ENCODE assay signal across 8 cellular contexts in the genomic region with DNA sequence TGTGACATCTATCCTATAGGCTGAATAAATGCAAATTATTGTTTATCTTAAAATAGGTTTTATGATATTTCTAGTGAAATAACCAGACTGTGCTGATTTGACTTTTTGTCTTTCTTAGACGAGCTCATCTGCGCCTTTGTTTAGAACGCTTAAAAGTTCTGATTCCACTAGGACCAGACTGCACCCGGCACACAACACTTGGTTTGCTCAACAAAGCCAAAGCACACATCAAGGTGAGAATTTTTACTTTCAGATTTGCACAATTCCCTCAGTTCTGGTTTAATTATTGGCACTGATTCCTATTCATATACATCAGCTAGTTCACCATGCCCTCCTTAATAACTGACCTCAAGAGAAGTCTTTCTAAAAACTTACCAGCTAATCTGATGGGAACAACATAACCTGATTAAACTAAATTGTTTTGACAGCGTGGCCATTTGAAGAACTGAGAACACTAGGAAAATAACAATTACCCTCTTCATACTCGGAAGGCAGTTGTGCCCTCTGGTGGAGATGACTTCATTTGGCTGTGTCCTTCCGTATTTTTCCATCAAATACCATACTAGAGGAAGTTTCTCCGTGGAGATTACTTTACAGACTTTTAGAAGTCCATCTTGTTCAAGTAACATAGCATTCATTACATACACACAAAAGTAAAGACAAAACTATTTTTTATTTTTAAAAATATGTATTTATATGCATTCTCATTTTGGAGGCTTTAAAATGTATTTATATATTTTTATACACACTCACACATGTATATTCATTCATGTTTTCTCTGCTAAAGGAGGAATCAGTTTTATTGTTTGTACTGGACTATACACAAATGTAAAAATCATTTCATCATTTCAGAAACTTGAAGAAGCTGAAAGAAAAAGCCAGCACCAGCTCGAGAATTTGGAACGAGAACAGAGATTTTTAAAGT. TPM values are rescaled to one million over a fixed set of nuclear protein-coding genes. Genes with fewer than 3 reads are reported as not detected.
A peak's percentile ranks its signal among the peaks of the same experiment; 100 is the strongest.
DNase-seq lines count a peak whose midpoint lies in the region; ATAC-seq and TF ChIP-seq lines count a peak whose summit lies in the region.

No MANE protein-coding gene starts in this region.

- no peaks in the 10 kb centered on the region for H3K79me2 ChIP-seq in H9 (ENCODE audit: insufficient read depth, low read length)

- no peak overlapping the region for H3K4ac ChIP-seq in H9 (ENCODE audit: low read depth, low read length)

- H2BK20ac ChIP-seq in H9 (ENCODE audit: low read depth, low read length, poor library complexity, severe bottlenecking) = no peak overlapping the region

- no peak for ATAC-seq in HG02623 (IDR thresholded peaks at IDR 0.05; ENCODE audit: unreplicated experiment)

- H2BK15ac ChIP-seq in H9 (ENCODE audit: low read depth, low read length) = no peak overlapping the region

- no peak for TF ChIP-seq POLR2A in esophagus squamous epithelium (IDR thresholded peaks at IDR 0.05)
- no peak for TF ChIP-seq POLR2A in vagina (IDR thresholded peaks at IDR 0.05)

- no CpG with 5 or more reads among the region's 10 CpGs for WGBS in H9 (ENCODE audit: extremely low coverage, insufficient read length, low lambda C conversion rate)
- 40 to 44% methylated on average over 10 of the region's 10 CpGs for WGBS in esophagus squamous epithelium, 2 donors

- no peaks in the 10 kb centered on the region for H3K27me3 ChIP-seq in Caco-2 (replicated peaks; ENCODE audit: control insufficient read depth, insufficient read depth, low read length)
- H3K27me3 ChIP-seq in H9 (ENCODE audit: insufficient read depth, low read length) = no peaks in the 10 kb centered on the region
- H3K27me3 ChIP-seq in esophagus squamous epithelium = no peaks in the 10 kb centered on the region
- H3K27me3 ChIP-seq in vagina = no peaks in the 10 kb centered on the region

- no peak overlapping the region for H4K8ac ChIP-seq in H9 (replicated peaks; ENCODE audit: insufficient read length, low read depth, low read length)

- no peak overlapping the region for H3K4me2 ChIP-seq in H9 (ENCODE audit: insufficient read depth, insufficient read length, low read length)

- H3K14ac ChIP-seq in H9 (ENCODE audit: insufficient read depth, low read length) = no peak overlapping the region

- no peak overlapping the region for H3K23ac ChIP-seq in H9 (ENCODE audit: insufficient read length, low read depth, low read length)

- POLR2A ChIA-PET in Caco-2 (lab: Charles Lee) = no interaction called here

- no peaks in the 10 kb centered on the region for H3K9me3 Mint-ChIP-seq in Caco-2 (ENCODE audit: unreplicated experiment)
- H3K9me3 Mint-ChIP-seq in H9 = no peaks in the 10 kb centered on the region

- no peaks in the 10 kb centered on the region for H4K20me1 ChIP-seq in H9 (ENCODE audit: control insufficient read depth, insufficient read depth, insufficient read length)

- BruUV-seq in Caco-2 (replicated peaks; lab: Mats Ljungman, UMichigan) = no TSS peak

- CTCF ChIA-PET in Caco-2 (lab: Charles Lee) = interaction anchor here (0.6 to 1.2 kb wide), 3 partner anchors 10 to 141 kb away, joined by 3 to 4 read pairs (median 3); no protein-coding TSS in a partner anchor

- H3K56ac ChIP-seq in H9 (ENCODE audit: insufficient read length, low read depth, low read length) = no peak overlapping the region

- no peaks in the 10 kb centered on the region for H3K4me1 Mint-ChIP-seq in Caco-2 (ENCODE audit: low read depth, unreplicated experiment)
- peaks cover 4 to 7% of the 10 kb centered on the region in 2 experiments for H3K4me1 Mint-ChIP-seq in H9

- no peak overlapping the region for H2AK5ac ChIP-seq in H9 (ENCODE audit: insufficient read length, low read length)

- no peak overlapping the region for H3T11ph ChIP-seq in H9 (ENCODE audit: low read length)

- H4K91ac ChIP-seq in H9 (ENCODE audit: insufficient read length, low read depth, low read length) = no peak overlapping the region

- H2AFZ ChIP-seq in H9 (ENCODE audit: low read length) = no peak overlapping the region

- H3K18ac ChIP-seq in H9 (ENCODE audit: insufficient read length, low read depth, low read length) = no peak overlapping the region

- no peak overlapping the region for H2BK12ac ChIP-seq in H9 (ENCODE audit: insufficient read length, low read depth, low read length)

- no peaks in the 10 kb centered on the region for H3K79me1 ChIP-seq in H9 (ENCODE audit: insufficient read depth, low read depth, low read length, poor library complexity, severe bottlenecking)

- intact Hi-C loops in Caco-2 (cut with micrococcal nuclease; ENCODE audit: unreplicated experiment) = loop anchor here (1.0 kb wide), 3 partner anchors 54 to 395 kb away; no protein-coding TSS in a partner anchor
- intact Hi-C loops in esophagus squamous epithelium (cut with DNase I) = loop anchor here (10.0 kb wide), 1 partner anchor 55 kb away; no protein-coding TSS in a partner anchor
- intact Hi-C loops in vagina (cut with DNase I) = loop anchor here (10.0 kb wide), 2 partner anchors 55 to 145 kb away; no protein-coding TSS in a partner anchor

- H2BK120ac ChIP-seq in H9 (ENCODE audit: low read depth, low read length, poor library complexity, severe bottlenecking) = no peak overlapping the region

- no peak overlapping the region for H2BK5ac ChIP-seq in H9 (ENCODE audit: insufficient read length, low read length)

- H3K27ac Mint-ChIP-seq in Caco-2 (ENCODE audit: unreplicated experiment) (no peak overlapping the region), H9 (no peak overlapping the region)

- no peaks in the 10 kb centered on the region for H3K23me2 ChIP-seq in H9 (ENCODE audit: insufficient read length, low read depth, low read length, poor library complexity, severe bottlenecking)

- H3K4me1 ChIP-seq in Caco-2 = no peaks in the 10 kb centered on the region
- H3K4me1 ChIP-seq in H9 (ENCODE audit: insufficient read depth, low read length) = no peaks in the 10 kb centered on the region
- H3K4me1 ChIP-seq in esophagus squamous epithelium = peaks cover 0 to 19% (median 5%) of the 10 kb centered on the region in 3 donors
- peaks cover 27% of the 10 kb centered on the region for H3K4me1 ChIP-seq in vagina

- no peaks in the 10 kb centered on the region for H3K9me3 ChIP-seq in Caco-2
- no peaks in the 10 kb centered on the region for H3K9me3 ChIP-seq in H9 (ENCODE audit: control insufficient read depth, low read depth, low read length)
- no peaks in the 10 kb centered on the region for H3K9me3 ChIP-seq in esophagus squamous epithelium
- no peaks in the 10 kb centered on the region for H3K9me3 ChIP-seq in vagina

- no peak overlapping the region for H3K4me3 ChIP-seq in Caco-2 (ENCODE audit: low read depth, low read length)
- H3K4me3 ChIP-seq in esophagus squamous epithelium = peak overlapping the region in 1 of 4 donors; percentile 14
- no peak overlapping the region for H3K4me3 ChIP-seq in vagina

- H3K4me3 Mint-ChIP-seq in Caco-2 (ENCODE audit: unreplicated experiment) (peak overlapping the region; percentile 19), H9 (no peak overlapping the region)

- H3K27ac ChIP-seq in H9 (ENCODE audit: insufficient read length, low read depth, low read length) (no peak overlapping the region), esophagus squamous epithelium (no peak overlapping the region), vagina (no peak overlapping the region)

- no peak overlapping the region for H3K9ac ChIP-seq in H9 (ENCODE audit: extremely low read depth, insufficient read length, low read length)

- TF ChIP-seq CTCF in Caco-2 (IDR thresholded peaks at IDR 0.05; ENCODE audit: insufficient read depth in 1 of 2, low read depth in 1 of 2, low read length in 1 of 2, severe bottlenecking in 1 of 2, unreplicated experiment in 1 of 2) = peak; percentile 65 to 83
- TF ChIP-seq CTCF in H9 (conservative IDR thresholded peaks at IDR 0.05) = peak; percentile 78
- peak; percentile 25 to 85 (median 76) for TF ChIP-seq CTCF in esophagus squamous epithelium (IDR thresholded peaks at IDR 0.05)
- TF ChIP-seq CTCF in vagina (IDR thresholded peaks at IDR 0.05) = peak; percentile 52 to 69 (median 63)

- H3K27me3 Mint-ChIP-seq in Caco-2 (ENCODE audit: insufficient read depth, unreplicated experiment) = no peaks in the 10 kb centered on the region
- no peaks in the 10 kb centered on the region for H3K27me3 Mint-ChIP-seq in H9 (ENCODE audit: low read depth)

- H3K36me3 Mint-ChIP-seq in Caco-2 (ENCODE audit: insufficient read depth, unreplicated experiment) = no peaks in the 10 kb centered on the region
- 0 out of 7 replicates have a peak, but pooled peaks cover 0 to 3% (median 0%) of the 10 kb centered on the region in 3 experiments for H3K36me3 Mint-ChIP-seq in H9 (ENCODE audit: insufficient read depth in 1 of 3, low read depth in 3 of 3)

- H3K36me3 ChIP-seq in Caco-2 (ENCODE audit: control insufficient read depth, insufficient read depth, low read length) (no peaks in the 10 kb centered on the region), esophagus squamous epithelium (peaks cover 0 to 38% (median 0%) of the 10 kb centered on the region in 3 donors), vagina (no peaks in the 10 kb centered on the region)

- H4K5ac ChIP-seq in H9 (ENCODE audit: insufficient read length, low read depth, low read length) = no peak overlapping the region

- DNase-seq in Caco-2 (peak; percentile 53 to 62), H9 (no peak), NCI-H510A (lab: John Stamatoyannopoulos, UW) (peak; percentile 25), esophagus squamous epithelium (lab: John Stamatoyannopoulos, UW) (no peak), myocyte (ENCODE audit: low read depth) (peak; percentile 75), vagina (ENCODE audit: extremely low spot score in 2 of 2) (no peak)
- DNase-seq in activated CD4-positive, alpha-beta T cell treated with anti-CD3 and anti-CD28 coated beads, Interleukin-2, amount 50 U/mL, for 48 hours = peak; percentile 20 to 44

RNA-seq across cellular contexts. Expression of a gene that starts 25.4 kb away (rescaled TPM):
- total RNA-seq in Caco-2 (2022) (51.6 and 52.4 TPM in 2 replicates), H9 (2021) (55.7 and 57.7 TPM in 2 replicates), esophagus squamous epithelium (10 to 100 TPM in 2 of 4 donors, 1 to 10 TPM in 2; 9.5 to 13.9 (median 10.9) TPM), myocyte (6.5 and 9.9 TPM in 2 replicates), vagina (12.3 TPM)
- polyA plus RNA-seq in myocyte (2012) = 17.4 TPM

Comparison
In these comparisons a context has a peak if more than half of its experiments do, and no peak if none do; other contexts are left out.
1. DNase-seq: peak in Caco-2 (2 of 2), NCI-H510A (single experiment), activated CD4-positive, alpha-beta T cell treated with anti-CD3 and anti-CD28 coated beads, Interleukin-2, amount 50 U/mL, for 48 hours (2 of 2) and myocyte (single experiment); none in H9 (single experiment), esophagus squamous epithelium (single experiment) and vagina (0 of 2).
2. Peak in every context shown above with its lines, with median percentiles within 50 percentile points of each other: CTCF ChIP-seq.